ENCODE assay signal across 8 cellular contexts in the genomic region with DNA sequence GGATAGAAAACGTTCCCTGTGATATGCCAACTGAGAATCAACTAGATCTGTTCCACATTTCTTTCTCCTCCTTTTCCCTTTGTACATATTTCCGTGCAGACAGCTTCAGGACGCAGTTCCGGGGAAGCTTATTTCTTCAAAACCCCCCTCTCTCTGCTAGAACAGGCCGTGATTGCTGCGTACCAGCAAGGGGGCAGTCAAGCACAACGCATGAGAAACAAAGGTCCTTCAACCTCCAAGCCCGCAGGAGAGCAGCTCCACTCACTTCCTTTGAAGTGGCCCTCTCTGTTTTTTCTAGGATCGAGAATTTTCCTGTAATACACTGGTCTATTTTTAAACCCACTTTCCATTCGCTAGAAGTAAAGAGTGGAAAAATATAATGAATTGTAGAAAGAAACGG.
DNase-seq lines count a peak whose midpoint lies in the region; ATAC-seq and TF ChIP-seq lines count a peak whose summit lies in the region.

No MANE protein-coding gene starts in this region.

- H3K9me3 Mint-ChIP-seq in activated naive CD4-positive, alpha-beta T cell treated with anti-CD3 and anti-CD28 coated beads, Interleukin-2, amount 10 ng/mL, durations not matched to agents 7 days and 5 days = peaks cover 4% of the 10 kb centered on the region

- no peaks in the 10 kb centered on the region for H3K4me1 ChIP-seq in uterus

- no peaks in the 10 kb centered on the region for H3K36me3 ChIP-seq in uterus

- H3K27ac ChIP-seq in uterus = no peak overlapping the region

- DNase-seq in ELR (ENCODE audit: low read depth) (peak; percentile 68), NCI-H2107 treated with DMSO at 0.1 percent for 48 hours (lab: John Stamatoyannopoulos, UW; ENCODE audit: unreplicated experiment) (peak; percentile 57), cerebellar cortex (ENCODE audit: low spot score) (peak; percentile 64), left kidney (ENCODE audit: low read depth, low spot score) (peak; percentile 91), uterus (peak; percentile 52 to 69)
- DNase-seq in activated naive CD4-positive, alpha-beta T cell treated with anti-CD3 and anti-CD28 coated beads, Interleukin-2, amount 10 ng/mL, durations not matched to agents 7 days and 5 days = no peak

- H3K4me3 Mint-ChIP-seq in activated naive CD4-positive, alpha-beta T cell treated with anti-CD3 and anti-CD28 coated beads, Interleukin-2, amount 10 ng/mL, durations not matched to agents 7 days and 5 days = no peak overlapping the region

- H3K4me1 Mint-ChIP-seq in activated naive CD4-positive, alpha-beta T cell treated with anti-CD3 and anti-CD28 coated beads, Interleukin-2, amount 10 ng/mL, durations not matched to agents 7 days and 5 days = no peaks in the 10 kb centered on the region

- no peak for TF ChIP-seq POLR2A in uterus (IDR thresholded peaks at IDR 0.05)

- TF ChIP-seq CTCF in uterus (IDR thresholded peaks at IDR 0.05) = peak; percentile 57 to 81 (median 76)

- H3K4me3 ChIP-seq in uterus = no peak overlapping the region

- no peaks in the 10 kb centered on the region for H3K27me3 ChIP-seq in uterus

- H3K9me3 ChIP-seq in uterus = no peaks in the 10 kb centered on the region

- intact Hi-C loops in uterus (cut with DNase I; ENCODE audit: low total_unique reads) = loop anchor here (10.0 kb wide), 1 partner anchor 261 kb away; no protein-coding TSS in a partner anchor

- peaks cover 3% of the 10 kb centered on the region for H3K36me3 Mint-ChIP-seq in activated naive CD4-positive, alpha-beta T cell treated with anti-CD3 and anti-CD28 coated beads, Interleukin-2, amount 10 ng/mL, durations not matched to agents 7 days and 5 days

- CTCF ChIA-PET in activated naive CD4-positive, alpha-beta T cell treated with anti-CD3 and anti-CD28 coated beads, Interleukin-2, amount 10 ng/mL, durations not matched to agents 7 days and 5 days (lab: Charles Lee) = interaction anchor here (0.6 to 1.4 kb wide), 4 partner anchors 17 to 721 kb away, joined by 3 to 5 read pairs (median 4); no protein-coding TSS in a partner anchor

- no peak overlapping the region for H3K27ac Mint-ChIP-seq in activated naive CD4-positive, alpha-beta T cell treated with anti-CD3 and anti-CD28 coated beads, Interleukin-2, amount 10 ng/mL, durations not matched to agents 7 days and 5 days

- H3K27me3 Mint-ChIP-seq in activated naive CD4-positive, alpha-beta T cell treated with anti-CD3 and anti-CD28 coated beads, Interleukin-2, amount 10 ng/mL, durations not matched to agents 7 days and 5 days = peaks cover 8% of the 10 kb centered on the region

- no peak for ATAC-seq in GM21381 (IDR thresholded peaks at IDR 0.05; ENCODE audit: unreplicated experiment)
- no peak for ATAC-seq in HG03571 (IDR thresholded peaks at IDR 0.05; ENCODE audit: unreplicated experiment)
